In the genomic region with DNA sequence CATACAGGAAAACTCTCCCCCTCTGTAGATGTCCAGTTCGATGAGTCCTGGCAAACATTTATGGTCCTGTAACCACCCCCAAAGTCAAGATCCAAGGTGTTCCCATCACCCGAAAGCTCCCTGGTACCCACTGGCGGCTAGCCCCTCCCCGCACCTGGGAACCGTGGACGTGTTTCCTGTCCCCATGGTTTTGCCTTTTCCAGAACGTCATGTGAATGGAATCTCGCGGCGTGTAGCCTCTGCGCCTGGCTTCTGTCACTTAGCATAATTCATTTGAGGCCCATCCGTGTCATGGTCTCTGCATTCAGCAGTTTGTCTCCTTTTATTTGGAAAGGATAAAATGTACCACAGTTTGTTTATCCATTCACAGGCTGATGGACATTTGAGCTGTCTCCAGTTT, we compare ENCODE assay signal across 10 cellular contexts.
"Had no signal": no experiment of that assay in that cellular context is flagged by ENCODE, and none has a peak within 500 bp of the region (broad histone marks: within the 10 kb centered on the region; RNA-seq: fewer than 3 reads in every experiment).

No MANE protein-coding gene starts in this region.

- H3K4me3 Mint-ChIP-seq: T-helper 1 cell treated with Interleukin-12 subunit alpha and Interleukin-12 subunit beta and Interleukin-4 antibody, amounts not matched to agents 30 μg/mL and 1 μg/mL, for 36 hours; WTC11 had no signal

- H3K27ac Mint-ChIP-seq: T-helper 1 cell treated with Interleukin-12 subunit alpha and Interleukin-12 subunit beta and Interleukin-4 antibody, amounts not matched to agents 30 μg/mL and 1 μg/mL, for 36 hours; WTC11 had no signal

- H3K9me3 Mint-ChIP-seq: naive thymus-derived CD4-positive, alpha-beta T cell; T-helper 1 cell treated with Interleukin-12 subunit alpha and Interleukin-12 subunit beta and Interleukin-4 antibody, amounts not matched to agents 30 μg/mL and 1 μg/mL, for 36 hours; WTC11 had no signal

- ATAC-seq: gastrocnemius medialis; naive thymus-derived CD4-positive, alpha-beta T cell; WTC11 had no signal

- H3K27me3 Mint-ChIP-seq: naive thymus-derived CD4-positive, alpha-beta T cell had no signal

- DNase-seq: activated CD4-positive, alpha-beta T cell treated with anti-CD3 and anti-CD28 coated beads for 48 hours; central memory CD4-positive, alpha-beta T cell; cortex of kidney; effector CD8-positive, alpha-beta T cell; gastrocnemius medialis; naive thymus-derived CD4-positive, alpha-beta T cell; nucleus accumbens; stimulated activated CD4-positive, alpha-beta T cell treated with anti-CD3 and anti-CD28 coated beads, Interleukin-15, amount 100 ng/mL, for 24 hours had no signal

- H3K36me3 Mint-ChIP-seq: WTC11 had no signal
